2 cellular contexts compared by ENCODE assay signal in the genomic region with DNA sequence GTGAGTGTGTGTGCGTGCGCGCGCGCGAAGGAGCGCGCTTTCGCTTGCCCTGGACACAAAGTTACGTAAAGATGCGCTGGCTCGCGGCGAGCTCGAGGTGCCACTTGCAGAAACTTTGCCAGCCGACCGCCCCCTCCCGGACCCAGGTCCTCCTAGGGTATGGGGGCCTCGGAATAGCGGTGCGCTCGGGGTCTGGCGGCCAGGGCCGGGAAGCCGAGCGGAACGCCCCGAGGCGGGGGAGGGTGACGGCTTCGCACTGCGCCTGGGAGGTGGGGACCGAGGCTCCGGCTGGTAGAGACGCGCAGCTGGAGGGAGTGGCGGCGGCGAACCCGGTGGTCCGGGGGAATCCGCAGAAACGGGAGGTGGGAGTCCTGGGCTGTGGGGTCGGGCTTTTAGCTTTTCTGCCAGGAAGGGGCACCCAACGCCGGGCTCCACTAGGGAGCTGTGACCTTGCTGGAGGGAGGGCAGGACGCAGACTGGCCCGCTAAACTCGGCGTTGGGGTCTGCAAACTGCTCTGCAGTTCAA.
TF ChIP-seq lines count a peak whose summit lies in the region.

No MANE protein-coding gene starts in this region.

TF ChIP-seq in liver, 16 proteins besides CTCF, POLR2A, EP300 and RAD21 (continued from another document):
- TF ChIP-seq, protein P1, sequence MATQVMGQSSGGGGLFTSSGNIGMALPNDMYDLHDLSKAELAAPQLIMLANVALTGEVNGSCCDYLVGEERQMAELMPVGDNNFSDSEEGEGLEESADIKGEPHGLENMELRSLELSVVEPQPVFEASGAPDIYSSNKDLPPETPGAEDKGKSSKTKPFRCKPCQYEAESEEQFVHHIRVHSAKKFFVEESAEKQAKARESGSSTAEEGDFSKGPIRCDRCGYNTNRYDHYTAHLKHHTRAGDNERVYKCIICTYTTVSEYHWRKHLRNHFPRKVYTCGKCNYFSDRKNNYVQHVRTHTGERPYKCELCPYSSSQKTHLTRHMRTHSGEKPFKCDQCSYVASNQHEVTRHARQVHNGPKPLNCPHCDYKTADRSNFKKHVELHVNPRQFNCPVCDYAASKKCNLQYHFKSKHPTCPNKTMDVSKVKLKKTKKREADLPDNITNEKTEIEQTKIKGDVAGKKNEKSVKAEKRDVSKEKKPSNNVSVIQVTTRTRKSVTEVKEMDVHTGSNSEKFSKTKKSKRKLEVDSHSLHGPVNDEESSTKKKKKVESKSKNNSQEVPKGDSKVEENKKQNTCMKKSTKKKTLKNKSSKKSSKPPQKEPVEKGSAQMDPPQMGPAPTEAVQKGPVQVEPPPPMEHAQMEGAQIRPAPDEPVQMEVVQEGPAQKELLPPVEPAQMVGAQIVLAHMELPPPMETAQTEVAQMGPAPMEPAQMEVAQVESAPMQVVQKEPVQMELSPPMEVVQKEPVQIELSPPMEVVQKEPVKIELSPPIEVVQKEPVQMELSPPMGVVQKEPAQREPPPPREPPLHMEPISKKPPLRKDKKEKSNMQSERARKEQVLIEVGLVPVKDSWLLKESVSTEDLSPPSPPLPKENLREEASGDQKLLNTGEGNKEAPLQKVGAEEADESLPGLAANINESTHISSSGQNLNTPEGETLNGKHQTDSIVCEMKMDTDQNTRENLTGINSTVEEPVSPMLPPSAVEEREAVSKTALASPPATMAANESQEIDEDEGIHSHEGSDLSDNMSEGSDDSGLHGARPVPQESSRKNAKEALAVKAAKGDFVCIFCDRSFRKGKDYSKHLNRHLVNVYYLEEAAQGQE (IDR thresholded peaks at IDR 0.05) = no peak
- no peak for TF ChIP-seq NR2F2 (IDR thresholded peaks at IDR 0.05)
- no peak for TF ChIP-seq ATF3 (IDR thresholded peaks at IDR 0.05)
- no peak for TF ChIP-seq HNF4A (conservative IDR thresholded peaks at IDR 0.05)
- TF ChIP-seq, protein P2, sequence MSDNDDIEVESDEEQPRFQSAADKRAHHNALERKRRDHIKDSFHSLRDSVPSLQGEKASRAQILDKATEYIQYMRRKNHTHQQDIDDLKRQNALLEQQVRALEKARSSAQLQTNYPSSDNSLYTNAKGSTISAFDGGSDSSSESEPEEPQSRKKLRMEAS (IDR thresholded peaks at IDR 0.05) = no peak
- no peak for TF ChIP-seq JUND (IDR thresholded peaks at IDR 0.05)
- TF ChIP-seq FOXA2 (IDR thresholded peaks at IDR 0.05) = no peak
- no peak for TF ChIP-seq HNF4G (IDR thresholded peaks at IDR 0.05)
- no peak for TF ChIP-seq TAF1 (conservative IDR thresholded peaks at IDR 0.05)
- no peak for TF ChIP-seq FOXA1 (IDR thresholded peaks at IDR 0.05)

TF ChIP-seq in HepG2, 621 proteins besides CTCF, POLR2A, EP300 and RAD21 (continued from another document):
- no peak for TF ChIP-seq THRA (CRISPR knock-in tag; IDR thresholded peaks at IDR 0.05; ENCODE audit: borderline replicate concordance)
TF ChIP-seq in HepG2: peak in this region for 0.
